ENCODE assay signal across 8 cellular contexts in the genomic region with DNA sequence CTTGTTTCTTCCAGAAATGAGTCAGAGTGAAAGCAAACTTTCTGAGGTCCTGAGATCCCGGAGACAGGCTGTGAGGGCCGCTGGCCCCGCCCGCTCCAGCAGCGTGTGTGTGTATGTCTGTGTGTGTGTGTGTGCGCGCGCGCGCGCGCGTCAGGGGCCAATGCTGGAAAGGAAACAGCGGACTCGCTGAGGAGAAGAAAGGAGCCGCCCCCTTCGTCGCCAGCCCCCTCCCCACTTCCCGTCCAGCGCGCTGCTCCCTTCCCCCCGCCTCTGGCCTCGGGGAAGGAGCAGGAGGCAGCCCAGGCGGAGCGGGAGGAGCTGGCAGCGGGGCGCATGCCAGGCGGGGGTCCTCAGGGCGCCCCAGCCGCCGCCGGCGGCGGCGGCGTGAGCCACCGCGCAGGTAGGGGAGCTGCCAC. TPM values are rescaled to one million over a fixed set of nuclear protein-coding genes. Genes with fewer than 3 reads are reported as not detected.
DNase-seq lines count a peak whose midpoint lies in the region; ATAC-seq and TF ChIP-seq lines count a peak whose summit lies in the region.

Gene DISC1 (plus strand): TSS at position 256 of the 416 bp plus-strand sequence. CDS start 78 bp downstream, at position 334.

- H3K4me3 Mint-ChIP-seq in T-cell, result peak within 1 kb of the TSS; percentile 85 to 94 (median 86)

- peak; percentile 89 for ATAC-seq in HCT116
- peak; percentile 69 to 81 (median 78) for ATAC-seq in T-cell (replicated peaks in 1 of 4)

- TF ChIP-seq POLR2A in HCT116 (IDR thresholded peaks at IDR 0.05; ENCODE audit: borderline replicate concordance, extremely low read depth, insufficient read depth, insufficient read length), result no peak

- H3K27me3 ChIP-seq in HCT116 (ENCODE audit: insufficient read depth, low read length) (peaks cover 16% of the 10 kb centered on the region; the same call in 1 of the 2 replicates), right atrium auricular region (no peaks in the 10 kb centered on the region)

- no peaks in the 10 kb centered on the region for H3K79me2 ChIP-seq in HCT116 (ENCODE audit: insufficient read depth, low read length)

- H3K4me2 ChIP-seq in HCT116 (ENCODE audit: low read length), result peak within 1 kb of the TSS; percentile 96

- CTCF ChIA-PET in HCT116 (lab: Charles Lee) (no interaction called here), T-cell (lab: Charles Lee) (interaction anchor here in 1 of 2 donors (1.0 kb wide), 1 partner anchor 10 kb away, joined by 3 read pairs; no protein-coding TSS in a partner anchor)

- H3K9ac ChIP-seq in HCT116 (ENCODE audit: low read length), result peak within 1 kb of the TSS; percentile 52

- H3K36me3 ChIP-seq in HCT116 (ENCODE audit: control insufficient read depth in 1 of 2, insufficient read depth in 2 of 2, low read length in 2 of 2) (no peaks in the 10 kb centered on the region), right atrium auricular region (no peaks in the 10 kb centered on the region)

- RAD21 ChIA-PET in HCT116 (lab: Charles Lee; ENCODE audit: low non-redundant PET in 1 of 2, low total read pairs in 2 of 2, uncharacterized antibody in 2 of 2, unreplicated experiment in 2 of 2), result no interaction called here

- H4K20me1 ChIP-seq in HCT116 (ENCODE audit: insufficient read depth), result no peaks in the 10 kb centered on the region

- no peaks in the 10 kb centered on the region for H3K9me2 ChIP-seq in HCT116 (ENCODE audit: insufficient read depth)

- no peak for TF ChIP-seq CTCF in HCT116 (IDR thresholded peaks at IDR 0.05 in 2 of 3, conservative IDR thresholded peaks at IDR 0.05 in 1 of 3; ENCODE audit: borderline replicate concordance in 1 of 3, insufficient read depth in 1 of 3, low read depth in 2 of 3, low read length in 2 of 3)
- TF ChIP-seq CTCF in astrocyte of the cerebellum (IDR thresholded peaks at IDR 0.05; ENCODE audit: low read depth, low read length, missing control alignments), result no peak
- TF ChIP-seq CTCF in right atrium auricular region (IDR thresholded peaks at IDR 0.05), result no peak

- H3K27ac ChIP-seq in HCT116 (ENCODE audit: low read depth, low read length) (peak within 1 kb of the TSS; percentile 36; the same call in 1 of the 2 replicates), right atrium auricular region (peak within 1 kb of the TSS; percentile 87 to 92)

- H3K4me3 ChIP-seq in HCT116 (replicated peaks in 1 of 2; ENCODE audit: low read depth in 1 of 2, low read length in 2 of 2) (peak within 1 kb of the TSS; percentile 63 to 69), astrocyte of the cerebellum (ENCODE audit: low read depth, low read length) (peak within 1 kb of the TSS; percentile 81), right atrium auricular region (peak within 1 kb of the TSS; percentile 47 to 81)

- peaks cover 0 to 2% of the 10 kb centered on the region in 2 donors for H3K27me3 Mint-ChIP-seq in T-cell

- DNase-seq in DMS79 (lab: John Stamatoyannopoulos, UW), result peak; percentile 20
- peak; percentile 32 for DNase-seq in HCT116 (ENCODE audit: low read depth, low spot score)
- DNase-seq in NCI-H1105 (lab: John Stamatoyannopoulos, UW), result peak; percentile 43
- DNase-seq in T-cell, result peak in 33 of 34 experiments; percentile 41 to 72 (median 55)
- peak; percentile 56 for DNase-seq in astrocyte of the cerebellum (ENCODE audit: low read depth)
- DNase-seq in right atrium auricular region (ENCODE audit: low spot score), result peak; percentile 95
- peak; percentile 95 for DNase-seq in posterior vena cava (ENCODE audit: low spot score)
- DNase-seq in inferior parietal cortex (ENCODE audit: extremely low spot score), result no peak

- peaks cover 38 to 50% (median 38%) of the 10 kb centered on the region in 3 donors for H3K4me1 Mint-ChIP-seq in T-cell

- H3K9me3 ChIP-seq in HCT116 (ENCODE audit: control insufficient read depth in 1 of 2, insufficient read depth in 1 of 2, low read depth in 1 of 2, low read length in 2 of 2) (no peaks in the 10 kb centered on the region), right atrium auricular region (no peaks in the 10 kb centered on the region)

- H2AFZ ChIP-seq in HCT116 (ENCODE audit: low read depth, low read length, poor library complexity, severe bottlenecking), result peak within 1 kb of the TSS; percentile 75

- no peaks in the 10 kb centered on the region for H3K9me3 Mint-ChIP-seq in T-cell

- H3K4me1 ChIP-seq in HCT116 (ENCODE audit: control insufficient read depth in 1 of 2, insufficient read depth in 2 of 2, low read length in 2 of 2) (peaks cover 3 to 17% of the 10 kb centered on the region in 2 experiments; a peak in 3 of 4 replicates), right atrium auricular region (peaks cover 0 to 22% of the 10 kb centered on the region in 2 donors)

- no TSS peak for BruUV-seq in HCT116 (replicated peaks; lab: Mats Ljungman, UMichigan)

- peak within 1 kb of the TSS; percentile 86 to 94 for H3K27ac Mint-ChIP-seq in T-cell

- in situ Hi-C loops in astrocyte of the cerebellum (cut with HindIII; ENCODE audit: low sequenced_read_pairs), result no loop called here

- intact Hi-C loops in HCT116 (cut with micrococcal nuclease) (no loop called here), posterior vena cava (cut with DNase I) (no loop called here)

- POLR2A ChIA-PET in HCT116 (lab: Charles Lee) (no interaction called here), T-cell (lab: Charles Lee) (interaction anchor here in 1 of 2 donors (0.5 kb wide), 2 partner anchors 11 to 386 kb away, joined by 3 to 6 read pairs; no protein-coding TSS in a partner anchor)

- TF ChIP-seq RAD21 in HCT116 (IDR thresholded peaks at IDR 0.05; ENCODE audit: low read depth), result no peak

- no peaks in the 10 kb centered on the region for H3K36me3 Mint-ChIP-seq in T-cell

TF ChIP-seq in HCT116, 20 proteins besides CTCF, POLR2A, EP300 and RAD21:
- TF ChIP-seq YY1 (IDR thresholded peaks at IDR 0.05; ENCODE audit: extremely low read depth, insufficient replicate concordance, low read depth, low read length) (peak; percentile 75), ATF3 (IDR thresholded peaks at IDR 0.05) (no peak), ZBTB33 (IDR thresholded peaks at IDR 0.05; ENCODE audit: extremely low read depth, insufficient replicate concordance, low read length) (peak; percentile 19), CEBPB (IDR thresholded peaks at IDR 0.05; ENCODE audit: low read depth) (no peak), TCF7L2 (IDR thresholded peaks at IDR 0.05; ENCODE audit: borderline replicate concordance, extremely low read depth, insufficient read depth, insufficient read length) (peak; percentile 49), MAX (IDR thresholded peaks at IDR 0.05) (peak; percentile 56; the same call in 1 of the 2 replicates), SP1 (IDR thresholded peaks at IDR 0.05; ENCODE audit: low read depth) (no peak)
- TF ChIP-seq, protein P1, sequence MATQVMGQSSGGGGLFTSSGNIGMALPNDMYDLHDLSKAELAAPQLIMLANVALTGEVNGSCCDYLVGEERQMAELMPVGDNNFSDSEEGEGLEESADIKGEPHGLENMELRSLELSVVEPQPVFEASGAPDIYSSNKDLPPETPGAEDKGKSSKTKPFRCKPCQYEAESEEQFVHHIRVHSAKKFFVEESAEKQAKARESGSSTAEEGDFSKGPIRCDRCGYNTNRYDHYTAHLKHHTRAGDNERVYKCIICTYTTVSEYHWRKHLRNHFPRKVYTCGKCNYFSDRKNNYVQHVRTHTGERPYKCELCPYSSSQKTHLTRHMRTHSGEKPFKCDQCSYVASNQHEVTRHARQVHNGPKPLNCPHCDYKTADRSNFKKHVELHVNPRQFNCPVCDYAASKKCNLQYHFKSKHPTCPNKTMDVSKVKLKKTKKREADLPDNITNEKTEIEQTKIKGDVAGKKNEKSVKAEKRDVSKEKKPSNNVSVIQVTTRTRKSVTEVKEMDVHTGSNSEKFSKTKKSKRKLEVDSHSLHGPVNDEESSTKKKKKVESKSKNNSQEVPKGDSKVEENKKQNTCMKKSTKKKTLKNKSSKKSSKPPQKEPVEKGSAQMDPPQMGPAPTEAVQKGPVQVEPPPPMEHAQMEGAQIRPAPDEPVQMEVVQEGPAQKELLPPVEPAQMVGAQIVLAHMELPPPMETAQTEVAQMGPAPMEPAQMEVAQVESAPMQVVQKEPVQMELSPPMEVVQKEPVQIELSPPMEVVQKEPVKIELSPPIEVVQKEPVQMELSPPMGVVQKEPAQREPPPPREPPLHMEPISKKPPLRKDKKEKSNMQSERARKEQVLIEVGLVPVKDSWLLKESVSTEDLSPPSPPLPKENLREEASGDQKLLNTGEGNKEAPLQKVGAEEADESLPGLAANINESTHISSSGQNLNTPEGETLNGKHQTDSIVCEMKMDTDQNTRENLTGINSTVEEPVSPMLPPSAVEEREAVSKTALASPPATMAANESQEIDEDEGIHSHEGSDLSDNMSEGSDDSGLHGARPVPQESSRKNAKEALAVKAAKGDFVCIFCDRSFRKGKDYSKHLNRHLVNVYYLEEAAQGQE (IDR thresholded peaks at IDR 0.05; ENCODE audit: low read depth), result no peak

RNA-seq across cellular contexts. Expression of gene DISC1, which starts in this region (rescaled TPM):
- total RNA-seq in HCT116 (2021; ENCODE audit: unreplicated experiment), result 1.8 TPM
- polyA plus RNA-seq in HCT116 (2012), result 0.27 and 0.35 TPM in 2 replicates
- 10 to 100 TPM; 12.9 to 37.0 (median 14.6) TPM for total RNA-seq in T-cell
- total RNA-seq in right atrium auricular region, result 1 to 10 TPM; 1.8 to 5.3 TPM
- total RNA-seq in posterior vena cava, result 10 to 100 TPM in 1 of 2 donors, 1 to 10 TPM in 1; 7.9 to 10.9 TPM
